Comparison of ENCODE assay signal across 20 cellular contexts in the genomic region with DNA sequence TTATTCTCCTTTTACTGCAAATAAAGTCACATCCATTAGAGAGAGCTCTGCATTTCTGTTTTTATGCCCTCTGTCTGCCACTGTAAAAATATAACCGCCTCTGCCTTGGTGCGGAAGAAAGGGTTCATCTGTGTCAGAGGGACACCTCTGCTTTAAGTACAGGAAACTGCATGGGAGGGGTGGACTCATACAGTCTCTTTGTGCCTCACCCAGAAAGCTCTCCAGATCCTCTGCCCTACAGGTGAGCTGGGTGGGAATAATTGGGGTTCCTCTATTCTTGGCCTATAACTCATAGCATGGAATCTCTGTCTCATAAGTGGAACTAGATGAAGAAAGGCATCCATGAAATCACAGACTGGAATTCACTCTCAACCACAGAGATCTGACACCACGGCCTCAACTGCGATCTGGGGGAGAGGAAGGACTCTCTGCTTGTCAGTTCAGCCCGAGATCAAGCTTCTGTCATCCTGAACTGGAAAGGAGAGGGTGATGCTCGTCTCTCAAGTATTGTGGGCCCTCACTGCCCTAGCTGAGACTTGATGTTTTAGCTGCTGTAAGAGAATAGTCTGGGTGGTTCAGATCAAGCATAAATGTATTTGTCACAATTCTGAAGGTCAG.
DNase-seq lines count a peak whose midpoint lies in the region; ATAC-seq, FAIRE-seq and TF ChIP-seq lines count a peak whose summit lies in the region.
"Had no signal": no experiment of that assay in that cellular context is flagged by ENCODE, and none has a peak within 500 bp of the region (broad histone marks: within the 10 kb centered on the region; RNA-seq: fewer than 3 reads in every experiment).

No MANE protein-coding gene starts in this region.

- TF ChIP-seq CTCF in natural killer cell (IDR thresholded peaks at IDR 0.05) = no peak
- no peak for TF ChIP-seq CTCF in foreskin fibroblast (IDR thresholded peaks at IDR 0.05; ENCODE audit: low read depth, low read length)
- no peak for TF ChIP-seq CTCF in suprapubic skin (IDR thresholded peaks at IDR 0.05)

- peak overlapping the region in 7 of 8 donors; percentile 4 to 79 (median 24) for H3K27ac Mint-ChIP-seq in CD8-positive, alpha-beta memory T cell
- H3K27ac Mint-ChIP-seq in activated T-helper 17 cell treated with anti-CD3 and anti-CD28 coated beads, Interleukin-2, amount 50 U/mL, for 72 hours = peak overlapping the region; percentile 65
- peak overlapping the region in 1 of 2 donors; percentile 59 for H3K27ac Mint-ChIP-seq in natural killer cell
- H3K27ac Mint-ChIP-seq: WTC11 had no signal

- H3K27me3 Mint-ChIP-seq in CD8-positive, alpha-beta memory T cell = peaks cover 16 to 21% of the 10 kb centered on the region in 2 donors
- no peaks in the 10 kb centered on the region for H3K27me3 Mint-ChIP-seq in activated T-helper 17 cell treated with anti-CD3 and anti-CD28 coated beads, Interleukin-2, amount 50 U/mL, for 72 hours
- H3K27me3 Mint-ChIP-seq in natural killer cell (ENCODE audit: low read depth in 2 of 2) = peaks cover 8 to 19% of the 10 kb centered on the region in 2 donors

- peaks cover 14 to 28% (median 20%) of the 10 kb centered on the region in 3 donors for H3K4me1 Mint-ChIP-seq in CD8-positive, alpha-beta memory T cell
- peaks cover 24% of the 10 kb centered on the region for H3K4me1 Mint-ChIP-seq in activated T-helper 17 cell treated with anti-CD3 and anti-CD28 coated beads, Interleukin-2, amount 50 U/mL, for 72 hours
- peaks cover 10 to 12% of the 10 kb centered on the region in 2 donors for H3K4me1 Mint-ChIP-seq in natural killer cell
- H3K4me1 Mint-ChIP-seq: WTC11 had no signal

- no peaks in the 10 kb centered on the region for H3K27me3 ChIP-seq in CD8-positive, alpha-beta memory T cell (ENCODE audit: insufficient read depth, low read length, poor library complexity, severe bottlenecking)
- no peaks in the 10 kb centered on the region for H3K27me3 ChIP-seq in suprapubic skin
- H3K27me3 ChIP-seq: adrenal gland, thyroid gland had no signal

- no peaks in the 10 kb centered on the region for H3K9me3 ChIP-seq in CD8-positive, alpha-beta memory T cell (ENCODE audit: low read length)
- no peaks in the 10 kb centered on the region for H3K9me3 ChIP-seq in suprapubic skin
- H3K9me3 ChIP-seq: adrenal gland, thyroid gland had no signal

- FAIRE-seq in GM19239 (lab: Jason Lieb, UNC) = no peak
- FAIRE-seq: endometrium, GM18507, K562 had no signal

- POLR2A ChIA-PET in CD8-positive, alpha-beta memory T cell (lab: Charles Lee) = no interaction called here

- no peak for TF ChIP-seq POLR2A in suprapubic skin (IDR thresholded peaks at IDR 0.05)

- no peaks in the 10 kb centered on the region for H3K9me3 Mint-ChIP-seq in CD8-positive, alpha-beta memory T cell
- H3K9me3 Mint-ChIP-seq in activated T-helper 17 cell treated with anti-CD3 and anti-CD28 coated beads, Interleukin-2, amount 50 U/mL, for 72 hours = no peaks in the 10 kb centered on the region
- no peaks in the 10 kb centered on the region for H3K9me3 Mint-ChIP-seq in natural killer cell

- no peaks in the 10 kb centered on the region for H3K36me3 Mint-ChIP-seq in CD8-positive, alpha-beta memory T cell
- H3K36me3 Mint-ChIP-seq in activated T-helper 17 cell treated with anti-CD3 and anti-CD28 coated beads, Interleukin-2, amount 50 U/mL, for 72 hours (ENCODE audit: low read depth) = no peaks in the 10 kb centered on the region
- H3K36me3 Mint-ChIP-seq in natural killer cell = no peaks in the 10 kb centered on the region

- H3K4me3 Mint-ChIP-seq in CD8-positive, alpha-beta memory T cell = peak overlapping the region in 4 of 7 donors; percentile 3 to 65 (median 34)
- peak overlapping the region; percentile 68 for H3K4me3 Mint-ChIP-seq in activated T-helper 17 cell treated with anti-CD3 and anti-CD28 coated beads, Interleukin-2, amount 50 U/mL, for 72 hours
- H3K4me3 Mint-ChIP-seq in natural killer cell = no peak overlapping the region
- H3K4me3 Mint-ChIP-seq: WTC11 had no signal

- no peak overlapping the region for H3K27ac ChIP-seq in CD8-positive, alpha-beta memory T cell (ENCODE audit: low read depth, low read length)
- no peak overlapping the region for H3K27ac ChIP-seq in suprapubic skin
- H3K27ac ChIP-seq: adrenal gland, HL-60, skin epidermis, thyroid gland had no signal

- CTCF ChIA-PET in CD8-positive, alpha-beta memory T cell (lab: Charles Lee) = no interaction called here

- DNase-seq in CD8-positive, alpha-beta memory T cell = peak in 2 of 5 donors; percentile 11 to 71
- peak; percentile 23 for DNase-seq in activated CD4-positive, alpha-beta T cell treated with anti-CD3 and anti-CD28 coated beads for 1 hour
- no peak for DNase-seq in natural killer cell
- DNase-seq in foreskin fibroblast = no peak
- DNase-seq in suprapubic skin (ENCODE audit: low spot score in 2 of 2) = no peak
- no peak for DNase-seq in GM19239 (ENCODE audit: insufficient read length, low spot score)
- DNase-seq: adrenal gland, cerebellar nuclear complex, NCI-H1048, NCI-H748 treated with DMSO at 0.1 percent for 48 hours, thyroid gland had no signal

- 73% methylated on average over 5 of the region's 6 CpGs for WGBS in suprapubic skin

- intact Hi-C loops in natural killer cell (cut with micrococcal nuclease) = no loop called here

- ATAC-seq in activated T-helper 17 cell treated with anti-CD3 and anti-CD28 coated beads, Interleukin-2, amount 50 U/mL, for 72 hours (replicated peaks) = peak; percentile 89
- ATAC-seq in natural killer cell (peak; percentile 58 to 80 (median 59)), GM21447 (IDR thresholded peaks at IDR 0.05; ENCODE audit: unreplicated experiment) (no peak)
- ATAC-seq: K562, Panc1, WTC11 had no signal

- peaks cover 39% of the 10 kb centered on the region for H3K4me1 ChIP-seq in CD8-positive, alpha-beta memory T cell (ENCODE audit: insufficient read depth, low read length)
- no peaks in the 10 kb centered on the region for H3K4me1 ChIP-seq in suprapubic skin
- H3K4me1 ChIP-seq: adrenal gland, thyroid gland had no signal

- peak overlapping the region; percentile 8 for H3K4me3 ChIP-seq in CD8-positive, alpha-beta memory T cell (ENCODE audit: low read length)
- no peak overlapping the region for H3K4me3 ChIP-seq in foreskin fibroblast (ENCODE audit: low read depth in 1 of 2, low read length in 2 of 2)
- H3K4me3 ChIP-seq in suprapubic skin = no peak overlapping the region
- H3K4me3 ChIP-seq: adrenal gland, K562, skin epidermis, thyroid gland had no signal

- no peak for TF ChIP-seq EP300 in suprapubic skin (IDR thresholded peaks at IDR 0.05)

- H3K36me3 ChIP-seq in CD8-positive, alpha-beta memory T cell (ENCODE audit: insufficient read depth, low read length) = no peaks in the 10 kb centered on the region
- no peaks in the 10 kb centered on the region for H3K36me3 ChIP-seq in suprapubic skin
- H3K36me3 ChIP-seq: adrenal gland, thyroid gland had no signal
